ENCODE assay signal across 21 cellular contexts in genomic region chr7:69246758-69247157, GRCh38.
DNase-seq lines count a peak whose midpoint lies in the region; ATAC-seq and TF ChIP-seq lines count a peak whose summit lies in the region.
"Had no signal": no experiment of that assay in that cellular context is flagged by ENCODE, and none has a peak within 500 bp of the region (broad histone marks: within the 10 kb centered on the region; RNA-seq: fewer than 3 reads in every experiment).

No MANE protein-coding gene starts in this region.

- no peak overlapping the region for H2AFZ ChIP-seq in PC-3 (ENCODE audit: low read length)

- peaks cover 0 to 6% (median 0%) of the 10 kb centered on the region in 11 donors for H3K9me3 ChIP-seq in heart right ventricle
- H3K9me3 ChIP-seq in effector memory CD4-positive, alpha-beta T cell (ENCODE audit: control insufficient read depth, low read length), result no peaks in the 10 kb centered on the region
- no peaks in the 10 kb centered on the region for H3K9me3 ChIP-seq in PC-3 (ENCODE audit: low read length)
- H3K9me3 ChIP-seq: uterus had no signal

- no peaks in the 10 kb centered on the region for H4K20me1 ChIP-seq in PC-3 (ENCODE audit: low read length)
- H4K20me1 ChIP-seq: BLaER1 treated with 17β-estradiol and CSF1 and Interleukin-3, amounts not matched to agents 10 nM and 100 nM had no signal

- BruUV-seq in PC-3 (replicated peaks; lab: Mats Ljungman, UMichigan), result no TSS peak

- H3K4me3 ChIP-seq in AG10803 (ENCODE audit: low read length), result no peak overlapping the region
- no peak overlapping the region for H3K4me3 ChIP-seq in NB4 (ENCODE audit: low read depth, low read length)
- H3K4me3 ChIP-seq in heart right ventricle, result no peak overlapping the region
- no peak overlapping the region for H3K4me3 ChIP-seq in effector memory CD4-positive, alpha-beta T cell (ENCODE audit: insufficient read depth, low read depth, low read length, poor library complexity, severe bottlenecking)
- H3K4me3 ChIP-seq in PC-3 (ENCODE audit: low read length), result no peak overlapping the region
- H3K4me3 ChIP-seq: BLaER1 treated with 17β-estradiol and CSF1 and Interleukin-3, amounts not matched to agents 10 nM and 100 nM; uterus had no signal

- POLR2A ChIA-PET in PC-3 (lab: Charles Lee; ENCODE audit: unreplicated experiment), result no interaction called here

- TF ChIP-seq POLR2A in NB4 (IDR thresholded peaks at IDR 0.05; ENCODE audit: extremely low read depth, insufficient read length), result no peak

- DNase-seq in AG10803 (ENCODE audit: low read depth), result peak; percentile 31
- DNase-seq in NB4 (ENCODE audit: low read depth), result peak; percentile 10
- DNase-seq in heart right ventricle, result peak in 1 of 2 donors; percentile 12
- DNase-seq in omental fat pad (ENCODE audit: low spot score), result no peak
- no peak for DNase-seq in effector memory CD4-positive, alpha-beta T cell
- no peak for DNase-seq in PC-3
- DNase-seq: activated CD4-positive, alpha-beta T cell treated with anti-CD3 and anti-CD28 coated beads for 36 hours; activated naive CD4-positive, alpha-beta T cell treated with anti-CD3 and anti-CD28 coated beads for 36 hours; activated T-cell treated with anti-CD3 and anti-CD28 coated beads, Interleukin-2, amount 50 U/mL, for 48 hours; cerebellar nuclear complex; foreskin fibroblast; GOT3; naive thymus-derived CD4-positive, alpha-beta T cell; NCI-H1417; NCI-H510A; SW 1271; uterus had no signal

- no peak overlapping the region for H3K4me2 ChIP-seq in PC-3 (ENCODE audit: low read length)

- intact Hi-C loops in heart right ventricle (cut with DNase I) (loop anchor here in 1 of 10 donors (10.0 kb wide), 1 partner anchor 108 kb away; no protein-coding TSS in a partner anchor), PC-3 (cut with micrococcal nuclease) (no loop called here)

- no peaks in the 10 kb centered on the region for H3K4me1 ChIP-seq in heart right ventricle
- no peaks in the 10 kb centered on the region for H3K4me1 ChIP-seq in effector memory CD4-positive, alpha-beta T cell (ENCODE audit: control insufficient read depth, insufficient read depth, low read length, poor library complexity, severe bottlenecking)
- H3K4me1 ChIP-seq in PC-3 (ENCODE audit: insufficient read depth, low read length), result no peaks in the 10 kb centered on the region
- H3K4me1 ChIP-seq: uterus had no signal

- H3K36me3 ChIP-seq in heart right ventricle, result no peaks in the 10 kb centered on the region
- H3K36me3 ChIP-seq in effector memory CD4-positive, alpha-beta T cell (ENCODE audit: control insufficient read depth, insufficient read depth, low read length), result no peaks in the 10 kb centered on the region
- H3K36me3 ChIP-seq in PC-3 (ENCODE audit: low read depth, low read length), result no peaks in the 10 kb centered on the region
- H3K36me3 ChIP-seq: BLaER1 treated with 17β-estradiol and CSF1 and Interleukin-3, amounts not matched to agents 10 nM and 100 nM; uterus had no signal

- H3F3A ChIP-seq in PC-3 (ENCODE audit: low read length, unreplicated experiment), result no peaks in the 10 kb centered on the region

- WGBS in heart right ventricle, 2 donors, result 83 to 84% methylated on average over 3 of the region's 3 CpGs

- CTCF ChIA-PET in PC-3 (lab: Charles Lee), result no interaction called here

- TF ChIP-seq CTCF in AG10803 (conservative IDR thresholded peaks at IDR 0.05; ENCODE audit: low read length), result no peak
- no peak for TF ChIP-seq CTCF in NB4 (IDR thresholded peaks at IDR 0.05; ENCODE audit: low read depth, low read length)
- TF ChIP-seq CTCF in heart right ventricle (IDR thresholded peaks at IDR 0.05), result no peak
- TF ChIP-seq CTCF in omental fat pad (IDR thresholded peaks at IDR 0.05), result no peak
- TF ChIP-seq CTCF in PC-3 (conservative IDR thresholded peaks at IDR 0.05; ENCODE audit: low read depth, low read length), result no peak

- no peaks in the 10 kb centered on the region for H3K79me2 ChIP-seq in PC-3 (ENCODE audit: low read length)

- ATAC-seq in heart right ventricle, result peak in 6 of 8 donors; percentile 43 to 77 (median 62)
- ATAC-seq in omental fat pad (ENCODE audit: low FRiP score), result peak; percentile 59
- ATAC-seq in HG03095 (IDR thresholded peaks at IDR 0.05; ENCODE audit: unreplicated experiment), result no peak
- no peak for ATAC-seq in PC-3
- ATAC-seq in esophagus mucosa, result no peak
- ATAC-seq: activated CD4-positive, alpha-beta T cell treated with anti-CD3 and anti-CD28 coated beads for 36 hours; naive thymus-derived CD4-positive, alpha-beta T cell had no signal

- no peak overlapping the region for H3K9ac ChIP-seq in PC-3 (ENCODE audit: low read length)

- H3K27me3 ChIP-seq in heart right ventricle (no peaks in the 10 kb centered on the region), PC-3 (ENCODE audit: low read length) (no peaks in the 10 kb centered on the region)
- H3K27me3 ChIP-seq in effector memory CD4-positive, alpha-beta T cell (replicated peaks; ENCODE audit: control insufficient read depth, insufficient read depth, low read length, poor library complexity, severe bottlenecking), result no peaks in the 10 kb centered on the region
- H3K27me3 ChIP-seq: BLaER1 treated with 17β-estradiol and CSF1 and Interleukin-3, amounts not matched to agents 10 nM and 100 nM; uterus had no signal

- H3K27ac ChIP-seq in heart right ventricle (no peak overlapping the region), PC-3 (ENCODE audit: low read length) (no peak overlapping the region)
- H3K27ac ChIP-seq in effector memory CD4-positive, alpha-beta T cell (ENCODE audit: insufficient read depth, low read length, poor library complexity, severe bottlenecking), result no peak overlapping the region
- H3K27ac ChIP-seq: epithelial cell of prostate, uterus had no signal

- H3K9me2 ChIP-seq in PC-3 (replicated peaks; ENCODE audit: low read length), result no peaks in the 10 kb centered on the region

Comparison
In these comparisons a context has a peak if more than half of its experiments do, and no peak if none do; other contexts are left out.
1. DNase-seq: peak in AG10803 (single experiment) and NB4 (single experiment); none in omental fat pad (single experiment), effector memory CD4-positive, alpha-beta T cell (0 of 3) and PC-3 (single experiment).
2. ATAC-seq: peak in heart right ventricle (6 of 8) and omental fat pad (single experiment); none in HG03095 (single experiment), PC-3 (single experiment) and esophagus mucosa (single experiment).